ENCODE assay signal across 14 cellular contexts in genomic region chr17:57458718-57459285, GRCh38.
DNase-seq lines count a peak whose midpoint lies in the region; ATAC-seq and TF ChIP-seq lines count a peak whose summit lies in the region.
"Had no signal": no experiment of that assay in that cellular context is flagged by ENCODE, and none has a peak within 500 bp of the region (broad histone marks: within the 10 kb centered on the region; RNA-seq: fewer than 3 reads in every experiment).

No MANE protein-coding gene starts in this region.

- DNase-seq in activated T-cell treated with anti-CD3 and anti-CD28 coated beads, Interleukin-2, amount 50 U/mL, for 72 hours, result no peak
- no peak for DNase-seq in activated T-cell treated with anti-CD3 and anti-CD28 coated beads, Interleukin-2, amount 50 U/mL, for 4 hours
- DNase-seq in NCI-H510A treated with DMSO at 0.1 percent for 48 hours (lab: John Stamatoyannopoulos, UW) (peak; percentile 86), astrocyte of the cerebellum (ENCODE audit: low read depth) (no peak), NCI-H345 treated with DMSO at 0.1 percent for 48 hours (lab: John Stamatoyannopoulos, UW; ENCODE audit: unreplicated experiment) (no peak), CD14-positive monocyte (ENCODE audit: low spot score) (no peak)
- DNase-seq: activated CD8-positive, alpha-beta memory T cell treated with anti-CD3 and anti-CD28 coated beads, Interleukin-2, amount 50 U/mL, for 4 hours; AML-193; effector memory CD4-positive, alpha-beta T cell; NCI-H1694 had no signal

- no peaks in the 10 kb centered on the region for H3K27me3 Mint-ChIP-seq in activated T-cell treated with anti-CD3 and anti-CD28 coated beads, Interleukin-2, amount 50 U/mL, for 72 hours (ENCODE audit: low read depth)
- H3K27me3 Mint-ChIP-seq in activated T-cell treated with anti-CD3 and anti-CD28 coated beads, Interleukin-2, amount 50 U/mL, for 4 hours (ENCODE audit: low read depth), result no peaks in the 10 kb centered on the region
- no peaks in the 10 kb centered on the region for H3K27me3 Mint-ChIP-seq in stimulated activated memory B cell treated with anti-CD40 and anti-IgM and Interleukin-4, amounts not matched to agents 10 μg/mL and 1 μg/mL and 100 μg/mL, for 72 hours
- peaks cover 1 to 14% (median 6%) of the 10 kb centered on the region in 3 donors for H3K27me3 Mint-ChIP-seq in CD14-positive monocyte (ENCODE audit: low read depth in 3 of 3)

- peak overlapping the region; percentile 97 for H3K27ac Mint-ChIP-seq in activated T-cell treated with anti-CD3 and anti-CD28 coated beads, Interleukin-2, amount 50 U/mL, for 72 hours
- peak overlapping the region; percentile 90 for H3K27ac Mint-ChIP-seq in stimulated activated memory B cell treated with anti-CD40 and anti-IgM and Interleukin-4, amounts not matched to agents 10 μg/mL and 1 μg/mL and 100 μg/mL, for 72 hours
- H3K27ac Mint-ChIP-seq in CD14-positive monocyte, result no peak overlapping the region

- H3K36me3 Mint-ChIP-seq in activated T-cell treated with anti-CD3 and anti-CD28 coated beads, Interleukin-2, amount 50 U/mL, for 72 hours (ENCODE audit: insufficient read depth in 2 of 2), result peaks cover 0 to 10% of the 10 kb centered on the region in 2 donors
- peaks cover 7% of the 10 kb centered on the region for H3K36me3 Mint-ChIP-seq in activated T-cell treated with anti-CD3 and anti-CD28 coated beads, Interleukin-2, amount 50 U/mL, for 4 hours (ENCODE audit: insufficient read depth)
- peaks cover 31% of the 10 kb centered on the region for H3K36me3 Mint-ChIP-seq in stimulated activated memory B cell treated with anti-CD40 and anti-IgM and Interleukin-4, amounts not matched to agents 10 μg/mL and 1 μg/mL and 100 μg/mL, for 72 hours
- peaks cover 3 to 7% of the 10 kb centered on the region in 2 donors for H3K36me3 Mint-ChIP-seq in CD14-positive monocyte

- no peak overlapping the region for H3K4me3 ChIP-seq in astrocyte of the cerebellum (ENCODE audit: low read depth, low read length)
- H3K4me3 ChIP-seq: PC-9 had no signal

- intact Hi-C loops in CD14-positive monocyte (cut with micrococcal nuclease), result no loop called here

- H3K4me3 Mint-ChIP-seq in activated T-cell treated with anti-CD3 and anti-CD28 coated beads, Interleukin-2, amount 50 U/mL, for 72 hours, result peak overlapping the region; percentile 52 to 82
- H3K4me3 Mint-ChIP-seq in activated T-cell treated with anti-CD3 and anti-CD28 coated beads, Interleukin-2, amount 50 U/mL, for 4 hours, result no peak overlapping the region
- no peak overlapping the region for H3K4me3 Mint-ChIP-seq in stimulated activated memory B cell treated with anti-CD40 and anti-IgM and Interleukin-4, amounts not matched to agents 10 μg/mL and 1 μg/mL and 100 μg/mL, for 72 hours
- H3K4me3 Mint-ChIP-seq in CD14-positive monocyte, result no peak overlapping the region

- no peaks in the 10 kb centered on the region for H3K9me3 Mint-ChIP-seq in activated T-cell treated with anti-CD3 and anti-CD28 coated beads, Interleukin-2, amount 50 U/mL, for 72 hours
- H3K9me3 Mint-ChIP-seq in activated T-cell treated with anti-CD3 and anti-CD28 coated beads, Interleukin-2, amount 50 U/mL, for 4 hours, result no peaks in the 10 kb centered on the region
- H3K9me3 Mint-ChIP-seq in stimulated activated memory B cell treated with anti-CD40 and anti-IgM and Interleukin-4, amounts not matched to agents 10 μg/mL and 1 μg/mL and 100 μg/mL, for 72 hours, result peaks cover under 1% of the 10 kb centered on the region
- H3K9me3 Mint-ChIP-seq in CD14-positive monocyte, result peaks cover 0 to 3% (median 0%) of the 10 kb centered on the region in 7 donors

- no peak for ATAC-seq in activated T-cell treated with anti-CD3 and anti-CD28 coated beads, Interleukin-2, amount 50 U/mL, for 72 hours (replicated peaks in 1 of 2)
- ATAC-seq in activated T-cell treated with anti-CD3 and anti-CD28 coated beads, Interleukin-2, amount 50 U/mL, for 4 hours, result no peak
- no peak for ATAC-seq in stimulated activated memory B cell treated with anti-CD40 and anti-IgM and Interleukin-4, amounts not matched to agents 10 μg/mL and 1 μg/mL and 100 μg/mL, for 72 hours
- no peak for ATAC-seq in HG03565 (IDR thresholded peaks at IDR 0.05; ENCODE audit: unreplicated experiment)
- ATAC-seq: left lobe of liver had no signal

- TF ChIP-seq CTCF in astrocyte of the cerebellum (IDR thresholded peaks at IDR 0.05; ENCODE audit: low read depth, low read length, missing control alignments) (peak; percentile 5), CD14-positive monocyte (IDR thresholded peaks at IDR 0.05) (no peak)

- peaks cover 81% of the 10 kb centered on the region for H3K4me1 Mint-ChIP-seq in activated T-cell treated with anti-CD3 and anti-CD28 coated beads, Interleukin-2, amount 50 U/mL, for 72 hours (ENCODE audit: low read depth)
- peaks cover 82% of the 10 kb centered on the region for H3K4me1 Mint-ChIP-seq in activated T-cell treated with anti-CD3 and anti-CD28 coated beads, Interleukin-2, amount 50 U/mL, for 4 hours (ENCODE audit: low read depth)
- peaks cover 77% of the 10 kb centered on the region for H3K4me1 Mint-ChIP-seq in stimulated activated memory B cell treated with anti-CD40 and anti-IgM and Interleukin-4, amounts not matched to agents 10 μg/mL and 1 μg/mL and 100 μg/mL, for 72 hours
- H3K4me1 Mint-ChIP-seq in CD14-positive monocyte, result peaks cover 35% of the 10 kb centered on the region

- in situ Hi-C loops in astrocyte of the cerebellum (cut with HindIII; ENCODE audit: low sequenced_read_pairs), result no loop called here

Comparison
In these comparisons a context has a peak if more than half of its experiments do, and no peak if none do; other contexts are left out.
1. H3K4me3 Mint-ChIP-seq: peak in activated T-cell treated with anti-CD3 and anti-CD28 coated beads, Interleukin-2, amount 50 U/mL, for 72 hours (2 of 2); none in activated T-cell treated with anti-CD3 and anti-CD28 coated beads, Interleukin-2, amount 50 U/mL, for 4 hours (single experiment), stimulated activated memory B cell treated with anti-CD40 and anti-IgM and Interleukin-4, amounts not matched to agents 10 μg/mL and 1 μg/mL and 100 μg/mL, for 72 hours (single experiment) and CD14-positive monocyte (0 of 2).
2. H3K27ac Mint-ChIP-seq: peak in activated T-cell treated with anti-CD3 and anti-CD28 coated beads, Interleukin-2, amount 50 U/mL, for 72 hours (single experiment) and stimulated activated memory B cell treated with anti-CD40 and anti-IgM and Interleukin-4, amounts not matched to agents 10 μg/mL and 1 μg/mL and 100 μg/mL, for 72 hours (single experiment); none in CD14-positive monocyte (0 of 7).